ENCODE assay signal across 10 cellular contexts in the genomic region with DNA sequence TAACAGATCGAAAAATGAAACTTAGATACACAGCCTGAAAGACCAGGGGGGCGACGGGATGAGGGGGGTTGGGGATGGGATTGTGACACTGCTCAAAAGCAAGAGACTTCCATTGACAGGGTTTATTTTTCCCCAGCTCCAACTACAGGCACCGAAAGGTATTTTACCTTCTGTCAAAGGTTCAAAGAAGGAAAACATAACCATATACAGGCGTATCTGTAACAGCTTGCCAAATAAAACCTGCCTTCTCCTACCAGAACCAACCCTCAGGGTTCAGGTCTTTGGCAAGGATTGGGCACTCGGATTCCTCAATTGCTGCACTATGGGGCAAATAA. TPM values are rescaled to one million over a fixed set of nuclear protein-coding genes. Genes with fewer than 3 reads are reported as not detected.
A peak's percentile ranks its signal among the peaks of the same experiment; 100 is the strongest.
DNase-seq lines count a peak whose midpoint lies in the region; ATAC-seq and TF ChIP-seq lines count a peak whose summit lies in the region.
"Had no signal": no experiment of that assay in that cellular context is flagged by ENCODE, and none has a peak within 500 bp of the region (broad histone marks: within the 10 kb centered on the region; RNA-seq: fewer than 3 reads in every experiment).

No MANE protein-coding gene starts in this region.

- no CpG with 5 or more reads among the region's 6 CpGs for WGBS in trophoblast cell (ENCODE audit: extremely low coverage, insufficient coverage, insufficient read length)

- H3K4me1 ChIP-seq in trophoblast cell (ENCODE audit: control insufficient read depth in 1 of 2, insufficient read depth in 2 of 2, low read length in 2 of 2): peaks cover 4 to 8% of the 10 kb centered on the region in 2 experiments

- no peak overlapping the region for H3K14ac ChIP-seq in trophoblast cell (ENCODE audit: low read length)

- H3K27me3 ChIP-seq in trophoblast cell (ENCODE audit: insufficient read depth, low read length): peaks cover 22% of the 10 kb centered on the region

- no peak overlapping the region for H3K9ac ChIP-seq in trophoblast cell (ENCODE audit: low read length)

- peak overlapping the region; percentile 95 for H3K4me2 ChIP-seq in trophoblast cell (ENCODE audit: low read length)

- no peak overlapping the region for H3K23ac ChIP-seq in trophoblast cell (ENCODE audit: low read length)

- H3K9me3 ChIP-seq in trophoblast cell (ENCODE audit: insufficient read depth, low read depth, low read length): no peaks in the 10 kb centered on the region

- H2BK12ac ChIP-seq in trophoblast cell (ENCODE audit: low read length): no peak overlapping the region

- no peak for TF ChIP-seq CTCF in epithelial cell of proximal tubule (conservative IDR thresholded peaks at IDR 0.05; ENCODE audit: low read depth, low read length)

- H3K4ac ChIP-seq in trophoblast cell (ENCODE audit: low read depth, low read length): no peak overlapping the region

- no peaks in the 10 kb centered on the region for H3K36me3 ChIP-seq in trophoblast cell (ENCODE audit: control insufficient read depth in 1 of 2, insufficient read depth in 2 of 2, low read length in 2 of 2)

- H3K4me3 ChIP-seq in epithelial cell of proximal tubule (ENCODE audit: low read depth, low read length): peak overlapping the region; percentile 76
- peak overlapping the region; percentile 77 for H3K4me3 ChIP-seq in trophoblast cell (ENCODE audit: low read depth, low read length)

- ATAC-seq in GM18868 (IDR thresholded peaks at IDR 0.05; ENCODE audit: unreplicated experiment) (no peak), left lobe of liver (no peak), GM19023 (IDR thresholded peaks at IDR 0.05; ENCODE audit: unreplicated experiment) (no peak)

- H4K12ac ChIP-seq in trophoblast cell (ENCODE audit: low read depth, low read length): no peak overlapping the region

- H2BK120ac ChIP-seq in trophoblast cell (ENCODE audit: insufficient read depth, low read length, poor library complexity): no peak overlapping the region

- H3K79me1 ChIP-seq in trophoblast cell (ENCODE audit: low read length): no peaks in the 10 kb centered on the region

- H3K79me2 ChIP-seq in trophoblast cell (ENCODE audit: control insufficient read depth, insufficient read depth, low read length, poor library complexity): no peaks in the 10 kb centered on the region

- no peak overlapping the region for H3K27ac ChIP-seq in trophoblast cell (ENCODE audit: low read depth, low read length)

- H2BK5ac ChIP-seq in trophoblast cell (ENCODE audit: low read depth, low read length, poor library complexity): no peak overlapping the region

- no peak overlapping the region for H4K91ac ChIP-seq in trophoblast cell (ENCODE audit: low read depth, low read length)

- no peak overlapping the region for H3K18ac ChIP-seq in trophoblast cell (ENCODE audit: low read length)

- H4K8ac ChIP-seq in trophoblast cell (ENCODE audit: low read depth, low read length): no peak overlapping the region

- H2AK5ac ChIP-seq in trophoblast cell (ENCODE audit: low read length): no peak overlapping the region

- no peak overlapping the region for H2AFZ ChIP-seq in trophoblast cell (ENCODE audit: insufficient read depth, low read length, poor library complexity)

- peak; percentile 25 for DNase-seq in DMS53 treated with DMSO at 0.1 percent for 48 hours (lab: John Stamatoyannopoulos, UW; ENCODE audit: unreplicated experiment)
- peak; percentile 32 for DNase-seq in NCI-H2171 (lab: John Stamatoyannopoulos, UW)
- no peak for DNase-seq in epithelial cell of proximal tubule (ENCODE audit: low read depth)
- DNase-seq in trophoblast cell: no peak
- no peak for DNase-seq in A172 (ENCODE audit: low spot score)
- no peak for DNase-seq in left lobe of liver (ENCODE audit: low spot score)
- DNase-seq: stimulated activated CD4-positive, alpha-beta T cell treated with anti-CD3 and anti-CD28 coated beads, Interleukin-12 subunit alpha, Interleukin-12 subunit beta, amount 100 ng/mL, for 4 hours had no signal

RNA-seq across cellular contexts. Expression of a gene that starts 1.3 kb away (rescaled TPM):
- total RNA-seq in epithelial cell of proximal tubule: 0.40 and 1.0 TPM in 2 replicates
- polyA plus RNA-seq in trophoblast cell (2013): 0.74 and 0.75 TPM in 2 replicates
- not detected in 2 replicates for total RNA-seq in A172 (2014; rRNA removed; shearing (Covaris generic))
- 0.10 TPM for total RNA-seq in left lobe of liver
- polyA plus RNA-seq: aorta had no signal

Comparison
In these comparisons a context has a peak if more than half of its experiments do, and no peak if none do; other contexts are left out.
1. DNase-seq: peak in DMS53 treated with DMSO at 0.1 percent for 48 hours (single experiment) and NCI-H2171 (single experiment); none in epithelial cell of proximal tubule (single experiment), trophoblast cell (0 of 2), A172 (single experiment) and left lobe of liver (single experiment).